In the genomic region with DNA sequence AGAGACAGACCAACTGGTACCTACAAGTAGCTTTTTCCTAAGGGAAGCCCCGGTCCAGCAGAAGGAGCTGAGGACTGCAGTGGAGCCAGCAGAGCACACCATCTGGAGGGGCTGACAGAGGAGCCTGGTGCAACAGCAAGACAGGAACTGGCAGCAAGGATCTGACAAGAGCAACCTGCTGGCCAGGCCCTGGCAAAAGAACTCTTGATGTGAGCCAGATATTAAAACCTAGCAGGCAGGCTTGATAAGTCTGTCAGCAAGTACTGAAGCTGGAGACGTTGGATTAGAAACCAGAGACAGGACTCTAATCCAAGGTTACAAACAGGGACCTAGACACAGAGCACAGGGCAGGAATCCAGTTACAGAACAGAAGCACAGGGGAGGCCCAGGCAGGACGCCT, we compare ENCODE assay signal across 21 cellular contexts.
DNase-seq lines count a peak whose midpoint lies in the region; ATAC-seq, FAIRE-seq and TF ChIP-seq lines count a peak whose summit lies in the region.
"Had no signal": no experiment of that assay in that cellular context is flagged by ENCODE, and none has a peak within 500 bp of the region (broad histone marks: within the 10 kb centered on the region; RNA-seq: fewer than 3 reads in every experiment).

No MANE protein-coding gene starts in this region.

- H3K27ac ChIP-seq in HepG2 (ENCODE audit: extremely low read length, insufficient read depth, low read length) = no peak overlapping the region
- no peak overlapping the region for H3K27ac ChIP-seq in right lobe of liver
- H3K27ac ChIP-seq in H1 (ENCODE audit: low read depth, low read length) = no peak overlapping the region
- H3K27ac ChIP-seq in right atrium auricular region = peak overlapping the region; percentile 18 to 45
- H3K27ac ChIP-seq in upper lobe of right lung = no peak overlapping the region
- H3K27ac ChIP-seq in neuronal stem cell (replicated peaks; ENCODE audit: low read length) = no peak overlapping the region
- H3K27ac ChIP-seq: BLaER1 treated with 17β-estradiol and CSF1 and Interleukin-3, amounts not matched to agents 10 nM and 100 nM; ovary; PC-9; sigmoid colon had no signal

- no peak overlapping the region for H2BK20ac ChIP-seq in H1 (ENCODE audit: low read length)

- H3K4ac ChIP-seq in H1 (replicated peaks; ENCODE audit: insufficient read length, low read depth, low read length) = no peak overlapping the region
- no peak overlapping the region for H3K4ac ChIP-seq in neuronal stem cell (ENCODE audit: low read length)

- H3K23ac ChIP-seq in H1 (ENCODE audit: insufficient read length) (no peak overlapping the region), neuronal stem cell (ENCODE audit: low read depth, low read length, poor library complexity) (no peak overlapping the region)

- H2BK12ac ChIP-seq in H1 (ENCODE audit: low read depth, low read length) (no peak overlapping the region), neuronal stem cell (ENCODE audit: low read length) (no peak overlapping the region)

- H3K27me3 ChIP-seq in HepG2 (ENCODE audit: control insufficient read depth in 1 of 2, insufficient read depth in 2 of 2, low read length in 2 of 2) = peaks cover 0 to 10% of the 10 kb centered on the region in 2 experiments; a peak in 3 of 5 replicates
- H3K27me3 ChIP-seq in right lobe of liver = no peaks in the 10 kb centered on the region
- H3K27me3 ChIP-seq in H1 (replicated peaks in 1 of 4; ENCODE audit: control insufficient read depth in 3 of 4, extremely low read depth in 1 of 4, insufficient read depth in 3 of 4, low read length in 3 of 4) = no peaks in the 10 kb centered on the region
- H3K27me3 ChIP-seq in right atrium auricular region = no peaks in the 10 kb centered on the region
- peaks cover 8% of the 10 kb centered on the region for H3K27me3 ChIP-seq in upper lobe of right lung
- peaks cover 0 to 16% (median 0%) of the 10 kb centered on the region in 3 experiments for H3K27me3 ChIP-seq in neuronal stem cell (ENCODE audit: control insufficient read depth in 3 of 3, insufficient read depth in 3 of 3, low read depth in 1 of 3, low read length in 3 of 3)
- H3K27me3 ChIP-seq: BLaER1 treated with 17β-estradiol and CSF1 and Interleukin-3, amounts not matched to agents 10 nM and 100 nM; ovary; sigmoid colon had no signal

- TF ChIP-seq EP300 in HepG2 (IDR thresholded peaks at IDR 0.05; ENCODE audit: low read depth in 2 of 2, low read length in 2 of 2) (no peak), HepG2 (CRISPR knock-in tag; IDR thresholded peaks at IDR 0.05; ENCODE audit: borderline replicate concordance) (no peak), H1 (IDR thresholded peaks at IDR 0.05; ENCODE audit: borderline replicate concordance in 1 of 2, low read depth in 2 of 2, low read length in 2 of 2) (no peak)

- H3K14ac ChIP-seq in H1 (ENCODE audit: insufficient read length) = no peak overlapping the region
- H3K14ac ChIP-seq in neuronal stem cell (ENCODE audit: low read length) = no peak overlapping the region

- H2BK15ac ChIP-seq in H1 (ENCODE audit: low read length) (no peak overlapping the region), neuronal stem cell (ENCODE audit: low read length) (no peak overlapping the region)

- H2AK5ac ChIP-seq in H1 (ENCODE audit: low read depth, low read length) = no peak overlapping the region
- H2AK5ac ChIP-seq in neuronal stem cell (ENCODE audit: low read depth, low read length) = no peak overlapping the region

- H3K79me2 ChIP-seq in HepG2 (ENCODE audit: insufficient read depth, low read length) (no peaks in the 10 kb centered on the region), H1 (ENCODE audit: control insufficient read depth in 1 of 2, insufficient read depth in 2 of 2, low read length in 2 of 2) (no peaks in the 10 kb centered on the region)

- ATAC-seq in HepG2 (no peak), right lobe of liver (no peak), upper lobe of right lung (peak; percentile 33), HG02642 (IDR thresholded peaks at IDR 0.05; ENCODE audit: poor library complexity, unreplicated experiment) (no peak)
- ATAC-seq: activated CD8-positive, alpha-beta memory T cell treated with anti-CD3 and anti-CD28 coated beads, Interleukin-2, amount 10 ng/mL, durations not matched to agents 7 days and 5 days; naive thymus-derived CD4-positive, alpha-beta T cell had no signal

- H3K4me2 ChIP-seq in HepG2 (ENCODE audit: low read depth, low read length) (no peak overlapping the region), H1 (ENCODE audit: insufficient read depth in 1 of 2, low read depth in 2 of 2, low read length in 2 of 2) (no peak overlapping the region), neuronal stem cell (ENCODE audit: insufficient read depth, low read length, poor library complexity, severe bottlenecking) (no peak overlapping the region)
- H3K4me2 ChIP-seq: BLaER1 treated with 17β-estradiol and CSF1 and Interleukin-3, amounts not matched to agents 10 nM and 100 nM; PC-9 had no signal

- H3K56ac ChIP-seq in H1 (replicated peaks; ENCODE audit: insufficient read length, low read depth, low read length) = no peak overlapping the region

- H3K4me1 ChIP-seq in HepG2 (ENCODE audit: insufficient read depth, low read length) = no peaks in the 10 kb centered on the region
- no peaks in the 10 kb centered on the region for H3K4me1 ChIP-seq in right lobe of liver
- H3K4me1 ChIP-seq in H1 (replicated peaks in 1 of 4; ENCODE audit: control insufficient read depth in 3 of 4, insufficient read depth in 4 of 4, low read length in 3 of 4) = no peaks in the 10 kb centered on the region
- H3K4me1 ChIP-seq in right atrium auricular region = peaks cover 0 to 10% of the 10 kb centered on the region in 2 donors
- H3K4me1 ChIP-seq in upper lobe of right lung = no peaks in the 10 kb centered on the region
- H3K4me1 ChIP-seq in neuronal stem cell (ENCODE audit: control insufficient read depth in 2 of 2, insufficient read depth in 1 of 2, low read depth in 1 of 2, low read length in 2 of 2) = no peaks in the 10 kb centered on the region
- H3K4me1 ChIP-seq: BLaER1 treated with 17β-estradiol and CSF1 and Interleukin-3, amounts not matched to agents 10 nM and 100 nM; sigmoid colon had no signal

- in situ Hi-C loops in HepG2 (cut with HindIII; ENCODE audit: extremely low pct_ligation_motif_present, low pct_unique_long_range_greater_than_20kb) = no loop called here

- FAIRE-seq in HepG2 (lab: Jason Lieb, UNC) (no peak), H1 (lab: Jason Lieb, UNC) (no peak)
- FAIRE-seq: urothelium cell line had no signal

- H3K18ac ChIP-seq in H1 (ENCODE audit: extremely low read depth, low read length) (no peak overlapping the region), neuronal stem cell (ENCODE audit: low read length) (no peak overlapping the region)

- H4K5ac ChIP-seq in H1 (ENCODE audit: insufficient read length, low read depth, low read length) = no peak overlapping the region

- DNase-seq in HepG2 (ENCODE audit: low spot score) (no peak), right lobe of liver (no peak), H1 (ENCODE audit: low read depth in 1 of 2, low spot score in 2 of 2) (no peak), right atrium auricular region (ENCODE audit: low spot score) (no peak), upper lobe of right lung (no peak), neuronal stem cell (ENCODE audit: low spot score) (no peak)
- DNase-seq in stimulated activated CD4-positive, alpha-beta T cell treated with anti-CD3 and anti-CD28 coated beads, Interleukin-1b, Interleukin-23, amount 100 ng/mL, for 48 hours = no peak
- DNase-seq: ACHN; activated CD4-positive, alpha-beta T cell treated with anti-CD3 and anti-CD28 coated beads, Interleukin-2, amount 10 ng/mL, durations not matched to agents 24 days and 14 days; activated CD8-positive, alpha-beta memory T cell treated with anti-CD3 and anti-CD28 coated beads, Interleukin-2, amount 10 ng/mL, durations not matched to agents 7 days and 5 days; anterior cingulate cortex; GOT3; naive thymus-derived CD4-positive, alpha-beta T cell; NCI-H1436; ovary; PC-9; sigmoid colon; T-helper 1 cell had no signal

- TF ChIP-seq CTCF in HepG2 (CRISPR knock-in tag; IDR thresholded peaks at IDR 0.05) (no peak), right lobe of liver (IDR thresholded peaks at IDR 0.05) (no peak), H1 (IDR thresholded peaks at IDR 0.05; ENCODE audit: control extremely low read depth in 1 of 3, insufficient read depth in 1 of 3, low read depth in 1 of 3, low read length in 3 of 3) (no peak), right atrium auricular region (IDR thresholded peaks at IDR 0.05) (no peak), upper lobe of right lung (IDR thresholded peaks at IDR 0.05) (no peak)

- H4K8ac ChIP-seq in H1 (ENCODE audit: extremely low read depth, insufficient read depth, low read length) (no peak overlapping the region), neuronal stem cell (ENCODE audit: low read depth, low read length) (no peak overlapping the region)

- TF ChIP-seq POLR2A in HepG2 (IDR thresholded peaks at IDR 0.05; ENCODE audit: insufficient read depth in 1 of 2, low read depth in 2 of 2, low read length in 2 of 2) = no peak
- TF ChIP-seq POLR2A in right lobe of liver (IDR thresholded peaks at IDR 0.05) = no peak
- TF ChIP-seq POLR2A in H1 (IDR thresholded peaks at IDR 0.05; ENCODE audit: control extremely low read depth in 1 of 2, low read depth in 2 of 2, low read length in 2 of 2) = no peak

- H3K79me1 ChIP-seq in H1 (ENCODE audit: low read depth, low read length) = no peaks in the 10 kb centered on the region
- H3K79me1 ChIP-seq in neuronal stem cell (ENCODE audit: low read depth, low read length) = no peaks in the 10 kb centered on the region

- no peaks in the 10 kb centered on the region; the same call in 1 of the 2 replicates for H3K23me2 ChIP-seq in H1 (ENCODE audit: low read depth, low read length)

- WGBS in HepG2 (ENCODE audit: low lambda C conversion rate) = under 1% methylated on average over 3 of the region's 3 CpGs
- 56% methylated on average over 2 of the region's 3 CpGs for WGBS in right lobe of liver (ENCODE audit: insufficient coverage, low coverage, low lambda C conversion rate, missing lambda C conversion rate)
- 79% methylated on average over 3 of the region's 3 CpGs; no CpG with 5 or more reads in 1 of the 2 experiments for WGBS in H1 (ENCODE audit: extremely low coverage in 1 of 2, insufficient coverage in 1 of 2, insufficient read length in 1 of 2, insufficient replicate concordance in 2 of 2, low coverage in 1 of 2, low lambda C conversion rate in 2 of 2, missing lambda C conversion rate in 1 of 2), 2 experiments
- no CpG with 5 or more reads among the region's 3 CpGs for WGBS in neuronal stem cell (ENCODE audit: extremely low coverage in 2 of 2, insufficient read length in 2 of 2, insufficient replicate concordance in 1 of 2), 2 donors

- POLR2A ChIA-PET in HepG2 (lab: Yijun Ruan, JAX) (no interaction called here), H1 (lab: Charles Lee; ENCODE audit: partially characterized antibody) (no interaction called here)

- H3K9ac ChIP-seq in HepG2 (ENCODE audit: insufficient read depth, low read depth, low read length) = no peak overlapping the region
- no peak overlapping the region for H3K9ac ChIP-seq in H1 (replicated peaks in 1 of 4; ENCODE audit: extremely low read depth in 1 of 4, low read depth in 3 of 4, low read length in 3 of 4)
- H3K9ac ChIP-seq in neuronal stem cell (ENCODE audit: low read depth, low read length, poor library complexity) = no peak overlapping the region
- H3K9ac ChIP-seq: BLaER1 treated with 17β-estradiol and CSF1 and Interleukin-3, amounts not matched to agents 10 nM and 100 nM had no signal

- H4K91ac ChIP-seq in H1 (replicated peaks; ENCODE audit: insufficient read length, low read length) (no peak overlapping the region), neuronal stem cell (ENCODE audit: low read depth, low read length, poor library complexity) (no peak overlapping the region)

- TF ChIP-seq RAD21 in HepG2 (CRISPR knock-in tag; IDR thresholded peaks at IDR 0.05) (no peak), H1 (IDR thresholded peaks at IDR 0.05 in 1 of 2, conservative IDR thresholded peaks at IDR 0.05 in 1 of 2; ENCODE audit: low read depth in 2 of 2, low read length in 2 of 2) (no peak)

- no peaks in the 10 kb centered on the region for H3K36me3 ChIP-seq in HepG2 (replicated peaks in 1 of 2; ENCODE audit: control insufficient read depth in 1 of 2, insufficient read depth in 2 of 2, low read length in 2 of 2)
- no peaks in the 10 kb centered on the region for H3K36me3 ChIP-seq in right lobe of liver
- no peaks in the 10 kb centered on the region for H3K36me3 ChIP-seq in H1 (ENCODE audit: control insufficient read depth in 2 of 4, insufficient read depth in 4 of 4, low read length in 3 of 4)
- no peaks in the 10 kb centered on the region for H3K36me3 ChIP-seq in right atrium auricular region
- H3K36me3 ChIP-seq in upper lobe of right lung = no peaks in the 10 kb centered on the region
- no peaks in the 10 kb centered on the region for H3K36me3 ChIP-seq in neuronal stem cell (replicated peaks in 1 of 2; ENCODE audit: control insufficient read depth in 2 of 2, insufficient read depth in 2 of 2, low read length in 2 of 2)
- H3K36me3 ChIP-seq: BLaER1 treated with 17β-estradiol and CSF1 and Interleukin-3, amounts not matched to agents 10 nM and 100 nM; ovary; sigmoid colon had no signal

- H2BK120ac ChIP-seq in H1 (replicated peaks; ENCODE audit: low read depth, low read length) (no peak overlapping the region), neuronal stem cell (ENCODE audit: low read depth, low read length) (no peak overlapping the region)

- H3K9me3 ChIP-seq in HepG2 (ENCODE audit: low read length) (no peaks in the 10 kb centered on the region), right lobe of liver (no peaks in the 10 kb centered on the region), H1 (ENCODE audit: insufficient read depth in 2 of 2, low read depth in 1 of 2, low read length in 1 of 2) (no peaks in the 10 kb centered on the region), right atrium auricular region (no peaks in the 10 kb centered on the region), upper lobe of right lung (no peaks in the 10 kb centered on the region), neuronal stem cell (replicated peaks in 1 of 2; ENCODE audit: control insufficient read depth in 2 of 2, insufficient read depth in 1 of 2, low read depth in 1 of 2, low read length in 2 of 2) (no peaks in the 10 kb centered on the region)
- H3K9me3 ChIP-seq: ovary, sigmoid colon had no signal

- CTCF ChIA-PET in HepG2 (lab: Yijun Ruan, JAX; ENCODE audit: low intra/inter-chr PET ratio, low total read pairs) = no interaction called here
- CTCF ChIA-PET in H1 (lab: Charles Lee; ENCODE audit: partially characterized antibody) = interaction anchor here (1.7 kb wide), 1 partner anchor 10 kb away, joined by 3 read pairs; no protein-coding TSS in a partner anchor

- no TSS peak for BruUV-seq in HepG2 (replicated peaks; lab: Mats Ljungman, UMichigan)

- H2AFZ ChIP-seq in HepG2 (ENCODE audit: low read length) (no peak overlapping the region), H1 (ENCODE audit: low read length) (0 out of 2 replicates have a peak overlapping the region, but pooled peaks have one; percentile 12), neuronal stem cell (ENCODE audit: low read length) (no peak overlapping the region)
- H2AFZ ChIP-seq: PC-9 had no signal

- H4K20me1 ChIP-seq in HepG2 (ENCODE audit: insufficient read depth, low read length) (no peaks in the 10 kb centered on the region), H1 (replicated peaks in 1 of 2; ENCODE audit: control insufficient read depth in 1 of 2, insufficient read depth in 2 of 2, low read length in 2 of 2) (no peaks in the 10 kb centered on the region)
- H4K20me1 ChIP-seq: BLaER1 treated with 17β-estradiol and CSF1 and Interleukin-3, amounts not matched to agents 10 nM and 100 nM had no signal

- intact Hi-C loops in HepG2 (cut with micrococcal nuclease; ENCODE audit: unreplicated experiment) (no loop called here), right lobe of liver (cut with DNase I) (no loop called here), upper lobe of right lung (cut with DNase I) (no loop called here)

- H3K4me3 ChIP-seq in HepG2 (replicated peaks in 1 of 3; ENCODE audit: insufficient read depth in 1 of 3, low read depth in 2 of 3, low read length in 3 of 3) (no peak overlapping the region), right lobe of liver (no peak overlapping the region), H1 (ENCODE audit: extremely low read depth in 1 of 4, insufficient read depth in 2 of 4, low read depth in 3 of 4, low read length in 4 of 4) (no peak overlapping the region), right atrium auricular region (no peak overlapping the region), upper lobe of right lung (no peak overlapping the region), neuronal stem cell (ENCODE audit: low read length in 2 of 2) (no peak overlapping the region)
- H3K4me3 ChIP-seq: BLaER1 treated with 17β-estradiol and CSF1 and Interleukin-3, amounts not matched to agents 10 nM and 100 nM; ovary; PC-9; sigmoid colon had no signal

- H2BK5ac ChIP-seq in H1 (ENCODE audit: low read depth, low read length) = no peak overlapping the region
- H2BK5ac ChIP-seq in neuronal stem cell (ENCODE audit: low read length) = no peak overlapping the region

Comparison
In these comparisons a context has a peak if more than half of its experiments do, and no peak if none do; other contexts are left out.
1. H3K27ac ChIP-seq: peak in right atrium auricular region (2 of 2); none in HepG2 (single experiment), right lobe of liver (0 of 3), H1 (single experiment), upper lobe of right lung (single experiment) and neuronal stem cell (single experiment).